25 cellular contexts compared by ENCODE assay signal in genomic region chr14:52422650-52423356, GRCh38.
A peak's percentile ranks its signal among the peaks of the same experiment; 100 is the strongest.
DNase-seq lines count a peak whose midpoint lies in the region; TF ChIP-seq lines count a peak whose summit lies in the region.
"Had no signal": no experiment of that assay in that cellular context is flagged by ENCODE, and none has a peak within 500 bp of the region (broad histone marks: within the 10 kb centered on the region; RNA-seq: fewer than 3 reads in every experiment).

No MANE protein-coding gene starts in this region.

- H3K27ac ChIP-seq in vagina, result no peak overlapping the region
- H3K27ac ChIP-seq: epithelial cell of prostate, gastrocnemius medialis, parathyroid adenoma, right lobe of liver had no signal

- H3K4me1 Mint-ChIP-seq in T-helper 2 cell treated with Interferon-gamma antibody and Interleukin-4, amounts not matched to agents 5 μg/mL and 100 μg/mL, for 36 hours (ENCODE audit: low read depth), result peaks cover 24% of the 10 kb centered on the region
- H3K4me1 Mint-ChIP-seq: brain; stimulated activated memory B cell treated with anti-CD40 and anti-IgM and Interleukin-4, amounts not matched to agents 10 μg/mL and 1 μg/mL and 100 μg/mL, for 72 hours had no signal

- intact Hi-C loops in vagina (cut with DNase I), result no loop called here

- no peaks in the 10 kb centered on the region for H3K36me3 ChIP-seq in BJ (ENCODE audit: control insufficient read depth, insufficient read depth, low read length)
- no peaks in the 10 kb centered on the region for H3K36me3 ChIP-seq in vagina
- H3K36me3 ChIP-seq: gastrocnemius medialis, right lobe of liver had no signal

- POLR2A ChIA-PET in BJ (lab: Charles Lee), result no interaction called here

- no peaks in the 10 kb centered on the region for H3K27me3 Mint-ChIP-seq in T-helper 2 cell treated with Interferon-gamma antibody and Interleukin-4, amounts not matched to agents 5 μg/mL and 100 μg/mL, for 36 hours (ENCODE audit: low read depth)
- H3K27me3 Mint-ChIP-seq: activated T-cell treated with anti-CD3 and anti-CD28 coated beads, Interleukin-2, amount 50 U/mL, for 24 hours; brain; CD4-positive, CD25-positive, alpha-beta regulatory T cell; stimulated activated memory B cell treated with anti-CD40 and anti-IgM and Interleukin-4, amounts not matched to agents 10 μg/mL and 1 μg/mL and 100 μg/mL, for 72 hours; T-helper 17 cell had no signal

- no peak for TF ChIP-seq CTCF in BJ (IDR thresholded peaks at IDR 0.05; ENCODE audit: insufficient read depth, low read depth, low read length)
- no peak for TF ChIP-seq CTCF in fibroblast of the aortic adventitia (IDR thresholded peaks at IDR 0.05; ENCODE audit: insufficient read depth, low read length)
- no peak for TF ChIP-seq CTCF in vagina (IDR thresholded peaks at IDR 0.05)

- H3K36me3 Mint-ChIP-seq in T-helper 2 cell treated with Interferon-gamma antibody and Interleukin-4, amounts not matched to agents 5 μg/mL and 100 μg/mL, for 36 hours (ENCODE audit: low read depth), result peaks cover 8% of the 10 kb centered on the region
- H3K36me3 Mint-ChIP-seq: brain; stimulated activated memory B cell treated with anti-CD40 and anti-IgM and Interleukin-4, amounts not matched to agents 10 μg/mL and 1 μg/mL and 100 μg/mL, for 72 hours had no signal

- no peak for TF ChIP-seq POLR2A in vagina (IDR thresholded peaks at IDR 0.05)

- in situ Hi-C loops in G401 (cut with HindIII; ENCODE audit: low sequenced_read_pairs), result no loop called here

- H3K4me3 Mint-ChIP-seq in T-helper 2 cell treated with Interferon-gamma antibody and Interleukin-4, amounts not matched to agents 5 μg/mL and 100 μg/mL, for 36 hours, result no peak overlapping the region
- H3K4me3 Mint-ChIP-seq: activated T-cell treated with anti-CD3 and anti-CD28 coated beads, Interleukin-2, amount 50 U/mL, for 24 hours; brain; CD4-positive, CD25-positive, alpha-beta regulatory T cell; stimulated activated memory B cell treated with anti-CD40 and anti-IgM and Interleukin-4, amounts not matched to agents 10 μg/mL and 1 μg/mL and 100 μg/mL, for 72 hours; T-helper 17 cell had no signal

- H3K4me3 ChIP-seq in BJ (ENCODE audit: low read depth, low read length) (no peak overlapping the region), fibroblast of the aortic adventitia (ENCODE audit: low read depth, low read length) (no peak overlapping the region), vagina (no peak overlapping the region)
- H3K4me3 ChIP-seq: gastrocnemius medialis, right lobe of liver had no signal

- no peaks in the 10 kb centered on the region for H3K9me3 ChIP-seq in vagina
- H3K9me3 ChIP-seq: gastrocnemius medialis, right lobe of liver had no signal

- H3K9me3 Mint-ChIP-seq in T-helper 2 cell treated with Interferon-gamma antibody and Interleukin-4, amounts not matched to agents 5 μg/mL and 100 μg/mL, for 36 hours, result peaks cover 3% of the 10 kb centered on the region
- H3K9me3 Mint-ChIP-seq: activated T-cell treated with anti-CD3 and anti-CD28 coated beads, Interleukin-2, amount 50 U/mL, for 24 hours; brain; CD4-positive, CD25-positive, alpha-beta regulatory T cell; stimulated activated memory B cell treated with anti-CD40 and anti-IgM and Interleukin-4, amounts not matched to agents 10 μg/mL and 1 μg/mL and 100 μg/mL, for 72 hours had no signal

- no peak overlapping the region for H3K27ac Mint-ChIP-seq in T-helper 2 cell treated with Interferon-gamma antibody and Interleukin-4, amounts not matched to agents 5 μg/mL and 100 μg/mL, for 36 hours
- H3K27ac Mint-ChIP-seq: activated T-cell treated with anti-CD3 and anti-CD28 coated beads, Interleukin-2, amount 50 U/mL, for 24 hours; brain; CD4-positive, CD25-positive, alpha-beta regulatory T cell; stimulated activated memory B cell treated with anti-CD40 and anti-IgM and Interleukin-4, amounts not matched to agents 10 μg/mL and 1 μg/mL and 100 μg/mL, for 72 hours; T-helper 17 cell had no signal

- H3K4me1 ChIP-seq in vagina, result no peaks in the 10 kb centered on the region
- H3K4me1 ChIP-seq: gastrocnemius medialis, parathyroid adenoma, right lobe of liver had no signal

- CTCF ChIA-PET in BJ (lab: Yijun Ruan, JAX), result interaction anchor here (0.7 to 1.9 kb wide), 2 partner anchors 10 to 12 kb away, joined by 4 to 5 read pairs; no protein-coding TSS in a partner anchor

- H3K27me3 ChIP-seq in BJ (ENCODE audit: control insufficient read depth, insufficient read depth, low read length), result 0 out of 2 replicates have a peak, but pooled peaks cover 2% of the 10 kb centered on the region
- no peaks in the 10 kb centered on the region for H3K27me3 ChIP-seq in vagina
- H3K27me3 ChIP-seq: gastrocnemius medialis, right lobe of liver had no signal

- DNase-seq in BJ (ENCODE audit: low read depth) (peak; percentile 19), LHCN-M2 (ENCODE audit: low read depth) (peak; percentile 45), amniotic epithelial cell (ENCODE audit: low read depth) (peak; percentile 18), fibroblast of the aortic adventitia (ENCODE audit: low read depth) (peak; percentile 36), NAMALWA (ENCODE audit: low spot score) (no peak), vagina (ENCODE audit: extremely low spot score in 2 of 2) (no peak), G401 (ENCODE audit: low spot score) (no peak)
- no peak for DNase-seq in T-helper 2 cell treated with Interferon-gamma antibody and Interleukin-4, amounts not matched to agents 5 μg/mL and 100 μg/mL, for 36 hours (ENCODE audit: low spot score)
- DNase-seq: ACHN; activated CD8-positive, alpha-beta memory T cell treated with anti-CD3 and anti-CD28 coated beads for 24 hours; activated gamma-delta T cell treated with Interleukin-2 at 50 U/mL for 16 hours; activated T-cell treated with anti-CD3 and anti-CD28 coated beads, Interleukin-2, amount 50 U/mL, for 24 hours; gastrocnemius medialis; KG1; mammary epithelial cell; NCI-H1694; NCI-H510A; right lobe of liver; stimulated activated CD4-positive, alpha-beta T cell treated with anti-CD3 and anti-CD28 coated beads, Interleukin-4, amount 100 ng/mL, for 24 hours; T-helper 17 cell had no signal

Comparison
In these comparisons a context has a peak if more than half of its experiments do, and no peak if none do; other contexts are left out.
1. DNase-seq: peak in BJ (single experiment), LHCN-M2 (single experiment), amniotic epithelial cell (single experiment) and fibroblast of the aortic adventitia (single experiment); none in NAMALWA (single experiment), vagina (0 of 2), T-helper 2 cell treated with Interferon-gamma antibody and Interleukin-4, amounts not matched to agents 5 μg/mL and 100 μg/mL, for 36 hours (single experiment) and G401 (single experiment).